25 cellular contexts compared by ENCODE assay signal in genomic region chr5:75993638-75994037, GRCh38.
"Had no signal": no experiment of that assay in that cellular context is flagged by ENCODE, and none has a peak within 500 bp of the region (broad histone marks: within the 10 kb centered on the region; RNA-seq: fewer than 3 reads in every experiment).

No MANE protein-coding gene starts in this region.

- H3K36me3 Mint-ChIP-seq: activated naive CD8-positive, alpha-beta T cell; brain had no signal

- FAIRE-seq: astrocyte, RCC 7860, TTC549 had no signal

- H3K4me1 Mint-ChIP-seq: activated CD4-positive, alpha-beta T cell treated with anti-CD3 and anti-CD28 coated beads, Interleukin-2, amount 10 ng/mL, durations not matched to agents 7 days and 5 days; activated T-helper 17 cell treated with anti-CD3 and anti-CD28 coated beads, Interleukin-2, amount 50 U/mL, for 72 hours; central memory CD8-positive, alpha-beta T cell; T-helper 17 cell had no signal

- ATAC-seq: activated T-helper 17 cell treated with anti-CD3 and anti-CD28 coated beads, Interleukin-2, amount 50 U/mL, for 72 hours; T-helper 17 cell had no signal

- H3K36me3 ChIP-seq: SJSA1 had no signal

- H3K4me3 Mint-ChIP-seq: activated B cell treated with CpG ODN at 0.5 μM for 24 hours; activated CD4-positive, alpha-beta memory T cell treated with anti-CD3 and anti-CD28 coated beads for 36 hours; activated CD4-positive, alpha-beta T cell treated with anti-CD3 and anti-CD28 coated beads, Interleukin-2, amount 10 ng/mL, durations not matched to agents 7 days and 5 days; activated naive CD4-positive, alpha-beta T cell treated with anti-CD3 and anti-CD28 coated beads for 36 hours; activated naive CD8-positive, alpha-beta T cell; activated T-helper 17 cell treated with anti-CD3 and anti-CD28 coated beads, Interleukin-2, amount 50 U/mL, for 72 hours; brain; central memory CD8-positive, alpha-beta T cell; T-helper 17 cell had no signal

- H3K27me3 Mint-ChIP-seq: activated B cell treated with CpG ODN at 0.5 μM for 24 hours had no signal

- H3K4me3 ChIP-seq: SJSA1 had no signal

- DNase-seq: activated B cell treated with CpG ODN at 0.5 μM for 24 hours; activated CD4-positive, alpha-beta memory T cell treated with anti-CD3 and anti-CD28 coated beads for 36 hours; activated CD4-positive, alpha-beta T cell treated with anti-CD3 and anti-CD28 coated beads, Interleukin-2, amount 10 ng/mL, durations not matched to agents 7 days and 5 days; activated CD8-positive, alpha-beta memory T cell treated with anti-CD3 and anti-CD28 coated beads for 24 hours; activated gamma-delta T cell; activated naive CD4-positive, alpha-beta T cell treated with anti-CD3 and anti-CD28 coated beads for 36 hours; activated T-cell treated with anti-CD3 and anti-CD28 coated beads, Interleukin-2, amount 50 U/mL, for 48 hours; amygdala; KBM-7; NCI-H1048; NCI-H146; NCI-H187 treated with DMSO at 0.1 percent for 48 hours; NCI-H2081 treated with DMSO at 0.1 percent for 48 hours; NCI-H524; SHP77; T-helper 17 cell; T-helper 9 cell had no signal

- H3K9me3 Mint-ChIP-seq: central memory CD8-positive, alpha-beta T cell had no signal

- H3K27me3 ChIP-seq: SJSA1 had no signal

- H3K9me3 ChIP-seq: SJSA1 had no signal

- H3K27ac ChIP-seq: SJSA1 had no signal

- H3K4me1 ChIP-seq: SJSA1 had no signal

- H3K27ac Mint-ChIP-seq: activated B cell treated with CpG ODN at 0.5 μM for 24 hours; activated CD4-positive, alpha-beta memory T cell treated with anti-CD3 and anti-CD28 coated beads for 36 hours; activated CD4-positive, alpha-beta T cell treated with anti-CD3 and anti-CD28 coated beads, Interleukin-2, amount 10 ng/mL, durations not matched to agents 7 days and 5 days; activated naive CD4-positive, alpha-beta T cell treated with anti-CD3 and anti-CD28 coated beads for 36 hours; activated naive CD8-positive, alpha-beta T cell; activated T-helper 17 cell treated with anti-CD3 and anti-CD28 coated beads, Interleukin-2, amount 50 U/mL, for 72 hours; brain; T-helper 17 cell had no signal
